8 cellular contexts compared by ENCODE assay signal in the genomic region with DNA sequence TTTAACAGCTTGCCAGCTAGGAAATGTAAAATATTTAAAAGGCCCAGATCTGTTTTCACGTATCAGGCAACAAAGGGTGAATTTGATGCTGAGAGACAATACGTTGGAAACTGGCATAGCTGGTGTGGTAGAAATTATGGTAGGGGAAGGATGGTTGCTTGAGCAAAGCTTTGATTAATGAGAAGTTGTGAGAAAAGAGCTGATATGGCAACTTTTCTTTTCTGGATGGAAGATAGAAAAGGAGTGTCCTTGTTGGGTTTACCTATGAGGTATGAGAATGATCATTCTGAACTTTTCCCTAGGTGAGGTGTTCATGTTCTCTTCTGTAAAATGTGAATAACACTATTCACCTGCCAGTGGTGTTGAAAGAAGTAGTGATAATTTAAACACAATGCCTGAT.
"Had no signal": no experiment of that assay in that cellular context is flagged by ENCODE, and none has a peak within 500 bp of the region (broad histone marks: within the 10 kb centered on the region; RNA-seq: fewer than 3 reads in every experiment).

No MANE protein-coding gene starts in this region.

- DNase-seq: GDM1, GF-D8 had no signal

- ATAC-seq: GM12878 had no signal

- H3K4me3 ChIP-seq: GM12878 had no signal

- FAIRE-seq: G401.6, GM12878, GM12891, GM12892, GM18507, GM19239 had no signal
